Comparison of ENCODE assay signal across 1 cellular context in genomic region chr17:43011728-43012472, GRCh38.
TF ChIP-seq lines count a peak whose summit lies in the region.

No MANE protein-coding gene starts in this region.

TF ChIP-seq in SK-N-SH, 30 proteins besides CTCF, POLR2A, EP300 and RAD21 (continued from another document):
- no peak for TF ChIP-seq PBX3 (IDR thresholded peaks at IDR 0.05)
- TF ChIP-seq POLR2AphosphoS5 (IDR thresholded peaks at IDR 0.05; ENCODE audit: low read depth, low read length): no peak
- TF ChIP-seq EZH2phosphoT487 (IDR thresholded peaks at IDR 0.05; ENCODE audit: borderline replicate concordance, low read depth): no peak
- no peak for TF ChIP-seq MAX (IDR thresholded peaks at IDR 0.05; ENCODE audit: low read depth)
- TF ChIP-seq JUND (IDR thresholded peaks at IDR 0.05): no peak
- no peak for TF ChIP-seq SIN3A (IDR thresholded peaks at IDR 0.05; ENCODE audit: borderline replicate concordance, low read depth, low read length)
- TF ChIP-seq RFX5 (IDR thresholded peaks at IDR 0.05; ENCODE audit: low read length): no peak
- no peak for TF ChIP-seq TCF12 (IDR thresholded peaks at IDR 0.05)
- TF ChIP-seq RXRA (IDR thresholded peaks at IDR 0.05; ENCODE audit: borderline replicate concordance, low read depth): no peak
- no peak for TF ChIP-seq REST (IDR thresholded peaks at IDR 0.05; ENCODE audit: low read depth, low read length)
- no peak for TF ChIP-seq CHD2 (IDR thresholded peaks at IDR 0.05; ENCODE audit: low read length, partially characterized antibody)
- TF ChIP-seq ELF1 (IDR thresholded peaks at IDR 0.05): no peak
- TF ChIP-seq YY1 (IDR thresholded peaks at IDR 0.05; ENCODE audit: low read depth): no peak
- no peak for TF ChIP-seq RCOR1 (IDR thresholded peaks at IDR 0.05; ENCODE audit: low read length)
- no peak for TF ChIP-seq GATA2 (CRISPR knock-in tag; IDR thresholded peaks at IDR 0.05)
